17 cellular contexts compared by ENCODE assay signal in genomic region chr5:123561230-123561629, GRCh38. TPM values are rescaled to one million over a fixed set of nuclear protein-coding genes. Genes with fewer than 3 reads are reported as not detected.
A peak's percentile ranks its signal among the peaks of the same experiment; 100 is the strongest.
DNase-seq lines count a peak whose midpoint lies in the region; ATAC-seq, FAIRE-seq and TF ChIP-seq lines count a peak whose summit lies in the region.
"Had no signal": no experiment of that assay in that cellular context is flagged by ENCODE, and none has a peak within 500 bp of the region (broad histone marks: within the 10 kb centered on the region; RNA-seq: fewer than 3 reads in every experiment).

No MANE protein-coding gene starts in this region.

- CTCF ChIA-PET in WTC11 (lab: Charles Lee), result interaction anchor here (1.7 kb wide), 1 partner anchor 138 kb away, joined by 6 read pairs; the partner anchor contains the start of gene CEP120

- no peak overlapping the region for H2BK12ac ChIP-seq in mesenchymal stem cell (ENCODE audit: low read length in 2 of 2)

- no peak overlapping the region for H3K4me2 ChIP-seq in mesenchymal stem cell (ENCODE audit: low read length, poor library complexity, severe bottlenecking)
- H3K4me2 ChIP-seq: BLaER1 had no signal

- H3K27ac ChIP-seq in mesenchymal stem cell (ENCODE audit: low read length, poor library complexity, severe bottlenecking), result no peak overlapping the region
- H3K27ac ChIP-seq: BLaER1 had no signal

- 0 out of 2 replicates have a peak overlapping the region, but pooled peaks have one; percentile 33 for H3K27ac Mint-ChIP-seq in WTC11
- no peak overlapping the region for H3K27ac Mint-ChIP-seq in stimulated activated effector memory CD8-positive, alpha-beta T cell treated with anti-CD3 and anti-CD28 coated beads, Interleukin-12 subunit alpha, Interleukin-12 subunit beta, amount 100 ng/mL, for 72 hours

- peak; percentile 50 for FAIRE-seq in GM18507 (lab: Jason Lieb, UNC)
- FAIRE-seq: H1, HTR-8/SVneo had no signal

- H3K4me1 Mint-ChIP-seq in WTC11, result peaks cover 39% of the 10 kb centered on the region
- H3K4me1 Mint-ChIP-seq in stimulated activated effector memory CD8-positive, alpha-beta T cell treated with anti-CD3 and anti-CD28 coated beads, Interleukin-12 subunit alpha, Interleukin-12 subunit beta, amount 100 ng/mL, for 72 hours, result peaks cover 36% of the 10 kb centered on the region
- H3K4me1 Mint-ChIP-seq: CD14-positive monocyte had no signal

- H2BK15ac ChIP-seq in mesenchymal stem cell (ENCODE audit: low read depth, poor library complexity, severe bottlenecking), result no peak overlapping the region

- no peaks in the 10 kb centered on the region for H3K27me3 Mint-ChIP-seq in WTC11 (ENCODE audit: low read depth)
- H3K27me3 Mint-ChIP-seq: CD4-positive, alpha-beta memory T cell had no signal

- H3K4me1 ChIP-seq in mesenchymal stem cell (ENCODE audit: control insufficient read depth, insufficient read depth, low read depth, low read length), result no peaks in the 10 kb centered on the region
- H3K4me1 ChIP-seq: BLaER1 had no signal

- no peak for TF ChIP-seq CTCF in WTC11 (IDR thresholded peaks at IDR 0.05)

- no peak overlapping the region for H4K91ac ChIP-seq in mesenchymal stem cell (ENCODE audit: low read length)

- H2AFZ ChIP-seq in mesenchymal stem cell (ENCODE audit: low read depth, low read length), result no peak overlapping the region

- H3K27me3 ChIP-seq in mesenchymal stem cell (ENCODE audit: control insufficient read depth in 1 of 2, insufficient read depth in 1 of 2, low read length in 2 of 2), result no peaks in the 10 kb centered on the region
- H3K27me3 ChIP-seq: BLaER1 had no signal

- H3K23ac ChIP-seq in mesenchymal stem cell (ENCODE audit: low read length in 2 of 2), result no peak overlapping the region

- H3K9me3 Mint-ChIP-seq in WTC11, result peaks cover 5% of the 10 kb centered on the region
- peaks cover 4% of the 10 kb centered on the region for H3K9me3 Mint-ChIP-seq in stimulated activated effector memory CD8-positive, alpha-beta T cell treated with anti-CD3 and anti-CD28 coated beads, Interleukin-12 subunit alpha, Interleukin-12 subunit beta, amount 100 ng/mL, for 72 hours
- H3K9me3 Mint-ChIP-seq: H9 had no signal

- no peak for ATAC-seq in WTC11
- peak; percentile 29 for ATAC-seq in stimulated activated effector memory CD8-positive, alpha-beta T cell treated with anti-CD3 and anti-CD28 coated beads, Interleukin-12 subunit alpha, Interleukin-12 subunit beta, amount 100 ng/mL, for 72 hours

- H3K4me3 Mint-ChIP-seq in WTC11, result no peak overlapping the region
- H3K4me3 Mint-ChIP-seq in stimulated activated effector memory CD8-positive, alpha-beta T cell treated with anti-CD3 and anti-CD28 coated beads, Interleukin-12 subunit alpha, Interleukin-12 subunit beta, amount 100 ng/mL, for 72 hours, result no peak overlapping the region
- H3K4me3 Mint-ChIP-seq: CD14-positive monocyte; CD4-positive, alpha-beta memory T cell; H9 had no signal

- no peak overlapping the region for H3K4me3 ChIP-seq in mesenchymal stem cell (ENCODE audit: insufficient read depth in 1 of 2, low read depth in 1 of 2, low read length in 2 of 2)
- H3K4me3 ChIP-seq: BLaER1 had no signal

- H3K36me3 Mint-ChIP-seq in WTC11, result peaks cover 12% of the 10 kb centered on the region
- H3K36me3 Mint-ChIP-seq in stimulated activated effector memory CD8-positive, alpha-beta T cell treated with anti-CD3 and anti-CD28 coated beads, Interleukin-12 subunit alpha, Interleukin-12 subunit beta, amount 100 ng/mL, for 72 hours, result peaks cover 29% of the 10 kb centered on the region

- no peak overlapping the region for H2BK5ac ChIP-seq in mesenchymal stem cell (ENCODE audit: low read depth, low read length, poor library complexity, severe bottlenecking)

- H3K14ac ChIP-seq in mesenchymal stem cell (ENCODE audit: low read length in 2 of 2), result no peak overlapping the region

- H2AK5ac ChIP-seq in mesenchymal stem cell (ENCODE audit: low read length, severe bottlenecking), result no peak overlapping the region

- H3K9ac ChIP-seq in mesenchymal stem cell (ENCODE audit: low read length), result no peak overlapping the region
- H3K9ac ChIP-seq: BLaER1 had no signal

- no peak overlapping the region for H3K4ac ChIP-seq in mesenchymal stem cell (ENCODE audit: low read depth in 1 of 2, low read length in 2 of 2)

- H4K8ac ChIP-seq in mesenchymal stem cell (ENCODE audit: low read length), result no peak overlapping the region

- no peak overlapping the region for H3K18ac ChIP-seq in mesenchymal stem cell (ENCODE audit: low read depth in 1 of 2, low read length in 2 of 2)

- H3K79me1 ChIP-seq in mesenchymal stem cell (replicated peaks; ENCODE audit: low read length, poor library complexity, severe bottlenecking), result peaks cover 7% of the 10 kb centered on the region

- WGBS in mesenchymal stem cell, result 100% methylated on average over 1 of the region's 1 CpG

- H3K9me3 ChIP-seq in mesenchymal stem cell (ENCODE audit: control insufficient read depth, low read length), result no peaks in the 10 kb centered on the region

- H3K36me3 ChIP-seq in mesenchymal stem cell (ENCODE audit: control insufficient read depth in 1 of 2, insufficient read depth in 2 of 2, low read depth in 1 of 2, low read length in 2 of 2), result peaks cover 0 to 25% of the 10 kb centered on the region in 2 experiments

- no peak overlapping the region for H2BK120ac ChIP-seq in mesenchymal stem cell (ENCODE audit: low read depth, low read length)

- DNase-seq in GM18507 (ENCODE audit: extremely low spot score, insufficient read length, low read depth) (no peak), WTC11 (ENCODE audit: low spot score) (no peak), mesenchymal stem cell (peak; percentile 9), middle frontal gyrus (ENCODE audit: extremely low spot score, low spot score) (no peak)
- no peak for DNase-seq in stimulated activated effector memory CD8-positive, alpha-beta T cell treated with anti-CD3 and anti-CD28 coated beads, Interleukin-12 subunit alpha, Interleukin-12 subunit beta, amount 100 ng/mL, for 72 hours (ENCODE audit: low spot score in 2 of 2)
- no peak for DNase-seq in stimulated activated CD4-positive, alpha-beta T cell treated with anti-CD3 and anti-CD28 coated beads, Interleukin-12 subunit alpha, Interleukin-12 subunit beta, amount 100 ng/mL, for 4 hours
- DNase-seq in activated effector memory CD4-positive, alpha-beta T cell treated with Interleukin-2 at 50 U/mL for 16 hours, result no peak
- DNase-seq: 8988T; CD4-positive, alpha-beta memory T cell; DMS153; DMS79; GDM1; H9 had no signal

- POLR2A ChIA-PET in WTC11 (lab: Charles Lee), result no interaction called here

TF ChIP-seq in WTC11, 78 proteins besides CTCF, POLR2A, EP300 and RAD21 (continues in another document):
- TF ChIP-seq EMX1 (CRISPR knock-in tag; IDR thresholded peaks at IDR 0.05) (no peak), ZNF671 (CRISPR knock-in tag; IDR thresholded peaks at IDR 0.05) (no peak), AFF4 (CRISPR knock-in tag; IDR thresholded peaks at IDR 0.05; ENCODE audit: borderline replicate concordance) (no peak), PRDM15 (CRISPR knock-in tag; IDR thresholded peaks at IDR 0.05) (no peak)

RNA-seq across cellular contexts. Expression of gene CSNK1G3, which starts 49.3 kb away (rescaled TPM):
- 50.6 to 53.1 TPM (median 51.2 TPM) in 3 replicates for total RNA-seq in WTC11 (2021)
- 21.9 TPM for polyA plus RNA-seq in mesenchymal stem cell (2013, experiment 1 of 2)
- polyA plus RNA-seq in mesenchymal stem cell (2013, experiment 2 of 2), result 22.9 TPM
